In the genomic region with DNA sequence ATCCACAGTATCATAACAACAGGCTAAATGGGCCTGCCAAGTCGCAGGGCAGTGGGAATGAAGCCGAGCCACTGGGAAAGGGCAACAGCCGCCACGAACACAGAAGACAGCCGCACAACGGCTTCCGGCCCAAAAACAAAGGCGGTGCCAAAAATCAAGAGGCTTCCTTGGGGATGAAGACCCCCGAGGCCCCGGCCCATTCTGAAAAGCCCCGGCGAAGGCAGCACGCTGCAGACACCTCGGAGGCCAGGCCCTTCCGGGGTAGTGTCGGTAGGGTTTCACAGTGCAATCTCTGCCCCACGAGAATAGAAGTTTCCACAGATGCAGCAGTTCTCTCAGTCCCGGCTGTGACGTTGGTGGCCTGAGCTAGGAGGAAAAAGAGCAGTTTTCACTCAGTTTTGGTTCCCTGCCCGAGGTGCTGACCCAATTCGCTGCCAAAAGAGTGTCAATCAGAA, we compare ENCODE assay signal across 18 cellular contexts. TPM values are rescaled to one million over a fixed set of nuclear protein-coding genes. Genes with fewer than 3 reads are reported as not detected.
DNase-seq lines count a peak whose midpoint lies in the region; ATAC-seq and TF ChIP-seq lines count a peak whose summit lies in the region.
"Had no signal": no experiment of that assay in that cellular context is flagged by ENCODE, and none has a peak within 500 bp of the region (broad histone marks: within the 10 kb centered on the region; RNA-seq: fewer than 3 reads in every experiment).

No MANE protein-coding gene starts in this region.

- no peak overlapping the region for H2AFZ ChIP-seq in parathyroid adenoma

- TF ChIP-seq CTCF in heart right ventricle (IDR thresholded peaks at IDR 0.05) (no peak), parathyroid adenoma (IDR thresholded peaks at IDR 0.05) (no peak)

- H3K4me1 ChIP-seq in heart right ventricle (peaks cover 0 to 6% (median 0%) of the 10 kb centered on the region in 9 donors), parathyroid adenoma (no peaks in the 10 kb centered on the region), aorta (ENCODE audit: control insufficient read depth in 1 of 2, insufficient read depth in 2 of 2, low read length in 2 of 2) (no peaks in the 10 kb centered on the region)

- H3K27ac ChIP-seq in heart right ventricle, result peak overlapping the region in 8 of 10 donors; percentile 41 to 78 (median 56)
- H3K27ac ChIP-seq in parathyroid adenoma, result peak overlapping the region; percentile 1
- no peak overlapping the region for H3K27ac ChIP-seq in aorta (ENCODE audit: low read depth in 1 of 2, low read length in 2 of 2)

- DNase-seq in Right ventricle myocardium inferior (ENCODE audit: missing footprints) (peak; percentile 86), cardiac septum (ENCODE audit: low spot score) (no peak), heart right ventricle (peak; percentile 66 to 81), aorta (peak in 1 of 2 donors; percentile 55), kidney tubule cell (ENCODE audit: low spot score) (no peak), NCI-H2107 (lab: John Stamatoyannopoulos, UW) (no peak)
- DNase-seq: activated naive CD8-positive, alpha-beta T cell treated with anti-CD3 and anti-CD28 coated beads, Interleukin-2, amount 10 ng/mL, durations not matched to agents 7 days and 5 days; activated T-cell treated with anti-CD3 and anti-CD28 coated beads for 4 hours; CD8-positive, alpha-beta T cell; immature natural killer cell; naive thymus-derived CD4-positive, alpha-beta T cell; NCI-H1417; NCI-H446 treated with DMSO at 0.1 percent for 48 hours; small intestine; SW 1271 had no signal

- WGBS in heart right ventricle, 2 donors, result 70% methylated on average over 21 of the region's 21 CpGs
- WGBS in aorta, 2 donors, result 83% methylated on average over 21 of the region's 21 CpGs

- H3K36me3 ChIP-seq in heart right ventricle, result peaks cover 0 to 73% (median 44%) of the 10 kb centered on the region in 9 donors
- no peaks in the 10 kb centered on the region for H3K36me3 ChIP-seq in parathyroid adenoma (ENCODE audit: control insufficient read depth, insufficient read depth, low read length)
- peaks cover 2 to 3% of the 10 kb centered on the region in 2 donors for H3K36me3 ChIP-seq in aorta (ENCODE audit: control insufficient read depth in 1 of 2, insufficient read depth in 2 of 2, low read length in 1 of 2)

- H3K9me3 ChIP-seq in heart right ventricle (no peaks in the 10 kb centered on the region), parathyroid adenoma (ENCODE audit: control insufficient read depth, low read length) (no peaks in the 10 kb centered on the region), aorta (ENCODE audit: control insufficient read depth, low read length) (no peaks in the 10 kb centered on the region)

- no peak overlapping the region for H3K9ac ChIP-seq in parathyroid adenoma

- H3K27me3 ChIP-seq in heart right ventricle, result no peaks in the 10 kb centered on the region
- no peaks in the 10 kb centered on the region for H3K27me3 ChIP-seq in parathyroid adenoma (ENCODE audit: control insufficient read depth, insufficient read depth, low read length)
- no peaks in the 10 kb centered on the region for H3K27me3 ChIP-seq in aorta (ENCODE audit: control insufficient read depth in 1 of 2, insufficient read depth in 2 of 2, low read length in 1 of 2)

- H3K79me2 ChIP-seq in parathyroid adenoma, result no peaks in the 10 kb centered on the region

- H3K4me3 ChIP-seq in heart right ventricle, result peak overlapping the region in 7 of 10 donors; percentile 6 to 37 (median 28)
- no peak overlapping the region for H3K4me3 ChIP-seq in parathyroid adenoma (ENCODE audit: low read depth, low read length)
- H3K4me3 ChIP-seq in aorta (ENCODE audit: low read length in 2 of 2), result no peak overlapping the region

- no peak overlapping the region for H3K4me2 ChIP-seq in parathyroid adenoma (ENCODE audit: low read length)

- peak; percentile 95 for ATAC-seq in Right ventricle myocardium inferior
- peak; percentile 74 to 91 (median 86) for ATAC-seq in heart right ventricle
- peak; percentile 82 for ATAC-seq in aorta (ENCODE audit: low FRiP score)
- no peak for ATAC-seq in HG03025 (IDR thresholded peaks at IDR 0.05; ENCODE audit: low FRiP score, unreplicated experiment)
- ATAC-seq: CD8-positive, alpha-beta T cell; naive thymus-derived CD4-positive, alpha-beta T cell; WTC11 had no signal

- intact Hi-C loops in Right ventricle myocardium inferior (cut with DNase I), result no loop called here
- intact Hi-C loops in cardiac septum (cut with DNase I), result loop anchor here (10.0 kb wide), 1 partner anchor 253 kb away; no protein-coding TSS in a partner anchor
- intact Hi-C loops in heart right ventricle (cut with DNase I), result loop anchor here in 6 of 10 donors (2.0 to 10.0 kb wide), 5 partner anchors 163 to 497 kb away; partner anchors contain the start of gene SPATS2L (in 3 of the 6)
- intact Hi-C loops in aorta (cut with DNase I), result loop anchor here in 1 of 2 donors (10.0 kb wide), 1 partner anchor 173 kb away; the partner anchor contains the start of gene SPATS2L

RNA-seq across cellular contexts. Expression of gene KCTD18, which starts 32.2 kb away (rescaled TPM):
- total RNA-seq in Right ventricle myocardium inferior (9.8 TPM), cardiac septum (10.8 TPM), heart right ventricle (10 to 100 TPM in 5 of 10 donors, 1 to 10 TPM in 5; 9.5 to 16.5 (median 10.3) TPM), aorta (10 to 100 TPM; 13.9 to 14.4 TPM)
- polyA plus RNA-seq in heart right ventricle (1 to 10 TPM; 5.0 to 5.9 TPM), aorta (10 to 100 TPM; 16.4 to 19.9 TPM)

RNA-seq across cellular contexts. Expression of gene SGO2, which starts 48.3 kb away (rescaled TPM):
- total RNA-seq in Right ventricle myocardium inferior (1.5 TPM), cardiac septum (0.94 TPM), heart right ventricle (1 to 10 TPM in 7 of 10 donors, under 1 TPM in 3; 0.64 to 2.9 (median 1.1) TPM), aorta (1 to 10 TPM; 1.7 to 3.2 TPM)
- polyA plus RNA-seq in heart right ventricle (under 1 TPM; 0.59 to 0.90 TPM), aorta (1 to 10 TPM in 1 of 2 donors, under 1 TPM in 1; 1.00 to 1.3 TPM)

Comparison
In these comparisons a context has a peak if more than half of its experiments do, and no peak if none do; other contexts are left out.
1. DNase-seq: peak in Right ventricle myocardium inferior (single experiment) and heart right ventricle (2 of 2); none in cardiac septum (single experiment), kidney tubule cell (single experiment) and NCI-H2107 (single experiment).
2. H3K27ac ChIP-seq: peak in heart right ventricle (8 of 10) and parathyroid adenoma (single experiment); none in aorta (0 of 2).
3. H3K4me3 ChIP-seq: peak in heart right ventricle (7 of 10); none in parathyroid adenoma (single experiment) and aorta (0 of 2).